8 cellular contexts compared by ENCODE assay signal in genomic region chr7:116862234-116863167, GRCh38. TPM values are rescaled to one million over a fixed set of nuclear protein-coding genes. Genes with fewer than 3 reads are reported as not detected.
A peak's percentile ranks its signal among the peaks of the same experiment; 100 is the strongest.
DNase-seq lines count a peak whose midpoint lies in the region; ATAC-seq and TF ChIP-seq lines count a peak whose summit lies in the region.

Gene CAPZA2, plus strand, starts transcription at chr7:116862587. Its CDS starts 25 bp downstream, at chr7:116862612.

- POLR2A ChIA-PET in Panc1 (lab: Charles Lee) = no interaction called here

- no TSS peak for BruUV-seq in Panc1 (replicated peaks; lab: Mats Ljungman, UMichigan)

- H3K4me2 ChIP-seq in DOHH2 (ENCODE audit: low read length) = peak within 1 kb of the TSS; percentile 89
- peak within 1 kb of the TSS; percentile 72 for H3K4me2 ChIP-seq in KMS-11

- H3K27ac ChIP-seq in DOHH2 (ENCODE audit: low read depth, low read length) (peak within 1 kb of the TSS; percentile 59), KMS-11 (peak within 1 kb of the TSS; percentile 73), Panc1 (ENCODE audit: low read length) (peak within 1 kb of the TSS; percentile 92), esophagus (ENCODE audit: low read depth in 2 of 2, low read length in 1 of 2) (peak within 1 kb of the TSS; percentile 96 to 99), muscle layer of duodenum (ENCODE audit: low read length) (peak within 1 kb of the TSS; percentile 90)

- H3K27me3 ChIP-seq in DOHH2 (ENCODE audit: control insufficient read depth, low read length) (peaks cover 5% of the 10 kb centered on the region; the same call in 1 of the 2 replicates), KMS-11 (ENCODE audit: insufficient read depth, low read depth) (no peaks in the 10 kb centered on the region), Panc1 (ENCODE audit: control insufficient read depth, insufficient read depth, low read length) (no peaks in the 10 kb centered on the region), esophagus (ENCODE audit: control insufficient read depth in 1 of 2, insufficient read depth in 2 of 2, low read length in 2 of 2) (no peaks in the 10 kb centered on the region), muscle layer of duodenum (ENCODE audit: low read depth, low read length) (no peaks in the 10 kb centered on the region)

- H3F3A ChIP-seq in DOHH2 (ENCODE audit: control insufficient read depth, insufficient read depth) = no peaks in the 10 kb centered on the region

- peaks cover 6% of the 10 kb centered on the region for H3K27me3 Mint-ChIP-seq in activated T-cell treated with anti-CD3 and anti-CD28 coated beads, Interleukin-2, amount 50 U/mL, for 4 hours (ENCODE audit: low read depth)

- no peaks in the 10 kb centered on the region for H3K9me2 ChIP-seq in DOHH2 (replicated peaks; ENCODE audit: control insufficient read depth, low read length)

- H4K20me1 ChIP-seq in DOHH2 (ENCODE audit: control insufficient read depth, insufficient read depth, low read depth, low read length) (peaks cover 17% of the 10 kb centered on the region), KMS-11 (ENCODE audit: insufficient read depth) (peaks cover 21% of the 10 kb centered on the region)

- H3K9ac ChIP-seq in KMS-11 = peak within 1 kb of the TSS; percentile 82

- peaks cover 51% of the 10 kb centered on the region for H3K79me2 ChIP-seq in DOHH2 (ENCODE audit: control insufficient read depth, low read length)
- H3K79me2 ChIP-seq in KMS-11 (ENCODE audit: insufficient read depth, low read depth) = peaks cover 48% of the 10 kb centered on the region

- DNase-seq in Panc1 (ENCODE audit: low read depth, low spot score) = peak; percentile 43
- peak; percentile 94 for DNase-seq in activated T-cell treated with anti-CD3 and anti-CD28 coated beads, Interleukin-2, amount 50 U/mL, for 4 hours
- DNase-seq in stimulated activated CD8-positive, alpha-beta memory T cell treated with anti-CD3 and anti-CD28 coated beads, Interleukin-7, amount 100 ng/mL, for 24 hours (ENCODE audit: low read depth) = peak; percentile 83

- in situ Hi-C loops in Panc1 (cut with HindIII; ENCODE audit: low pct_unique_long_range_greater_than_20kb, low sequenced_read_pairs) = no loop called here

- CTCF ChIA-PET in Panc1 (lab: Charles Lee) = interaction anchor here (0.6 kb wide), 1 partner anchor 652 kb away, joined by 3 read pairs; the partner anchor contains the start of gene TES

- H3K4me1 Mint-ChIP-seq in activated T-cell treated with anti-CD3 and anti-CD28 coated beads, Interleukin-2, amount 50 U/mL, for 4 hours (ENCODE audit: low read depth) = peaks cover 45% of the 10 kb centered on the region

- H3K4me1 ChIP-seq in DOHH2 (ENCODE audit: control insufficient read depth, low read length) (peaks cover 27% of the 10 kb centered on the region), KMS-11 (ENCODE audit: low read depth, poor library complexity, severe bottlenecking) (peaks cover 29% of the 10 kb centered on the region), Panc1 (ENCODE audit: control insufficient read depth, insufficient read depth, low read length) (0 out of 2 replicates have a peak, but pooled peaks cover 4% of the 10 kb centered on the region), esophagus (ENCODE audit: control insufficient read depth in 2 of 2, insufficient read depth in 2 of 2, low read length in 1 of 2) (no peaks in the 10 kb centered on the region), muscle layer of duodenum (ENCODE audit: control insufficient read depth in 1 of 2, insufficient read depth in 2 of 2, low read length in 2 of 2) (peaks cover 0 to 12% of the 10 kb centered on the region in 2 donors)

- 1% methylated on average over 73 to 98 of the region's 98 CpGs for whole genome bisulfite sequencing in esophagus, 2 donors

- intact Hi-C loops in Panc1 (cut with micrococcal nuclease; ENCODE audit: unreplicated experiment) = no loop called here

- ATAC-seq in GM21786 (IDR thresholded peaks at IDR 0.05; ENCODE audit: unreplicated experiment) = peak; percentile 87
- peak; percentile 96 for ATAC-seq in Panc1
- peak; percentile 93 to 94 for ATAC-seq in activated T-cell treated with anti-CD3 and anti-CD28 coated beads, Interleukin-2, amount 50 U/mL, for 4 hours

- H3K4me3 ChIP-seq in DOHH2 (ENCODE audit: low read length) = peak within 1 kb of the TSS; percentile 91
- H3K4me3 ChIP-seq in KMS-11 (IDR thresholded peaks at IDR 0.05; ENCODE audit: insufficient read depth, low read depth, low read length) = no peak within 1 kb of the TSS
- peak within 1 kb of the TSS; percentile 92 to 97 for H3K4me3 ChIP-seq in Panc1 (ENCODE audit: low read depth in 2 of 2, low read length in 2 of 2)
- H3K4me3 ChIP-seq in esophagus (ENCODE audit: low read depth in 1 of 2, low read length in 2 of 2) = peak within 1 kb of the TSS; percentile 88 to 99
- H3K4me3 ChIP-seq in muscle layer of duodenum (ENCODE audit: low read depth in 1 of 2, low read length in 2 of 2) = peak within 1 kb of the TSS; percentile 83 to 93

- H3K4me3 Mint-ChIP-seq in activated T-cell treated with anti-CD3 and anti-CD28 coated beads, Interleukin-2, amount 50 U/mL, for 4 hours = peak within 1 kb of the TSS; percentile 98

- peak within 1 kb of the TSS; percentile 85 for H2AFZ ChIP-seq in KMS-11 (ENCODE audit: low read depth)

- peaks cover 2% of the 10 kb centered on the region for H3K36me3 Mint-ChIP-seq in activated T-cell treated with anti-CD3 and anti-CD28 coated beads, Interleukin-2, amount 50 U/mL, for 4 hours (ENCODE audit: insufficient read depth)

- TF ChIP-seq CTCF in DOHH2 (IDR thresholded peaks at IDR 0.05; ENCODE audit: low read depth, low read length, poor library complexity, severe bottlenecking) (no peak), KMS-11 (conservative IDR thresholded peaks at IDR 0.05; ENCODE audit: low read depth, low read length) (no peak), Panc1 (IDR thresholded peaks at IDR 0.05) (no peak; the same call in 1 of the 2 replicates)

- H3K36me3 ChIP-seq in DOHH2 (ENCODE audit: control insufficient read depth, low read length) (peaks cover 10% of the 10 kb centered on the region; the same call in 1 of the 2 replicates), KMS-11 (ENCODE audit: insufficient read depth) (no peaks in the 10 kb centered on the region), Panc1 (ENCODE audit: control insufficient read depth, insufficient read depth, low read length) (peaks cover 4% of the 10 kb centered on the region; the same call in 1 of the 2 replicates), esophagus (ENCODE audit: control insufficient read depth in 2 of 2, insufficient read depth in 2 of 2, low read length in 1 of 2) (no peaks in the 10 kb centered on the region), muscle layer of duodenum (ENCODE audit: control insufficient read depth in 1 of 2, insufficient read depth in 2 of 2, low read length in 2 of 2) (no peaks in the 10 kb centered on the region)

- H3K9me3 ChIP-seq in DOHH2 (ENCODE audit: control insufficient read depth, insufficient read depth, low read length) (no peaks in the 10 kb centered on the region), Panc1 (ENCODE audit: control insufficient read depth, insufficient read depth, low read depth, low read length) (no peaks in the 10 kb centered on the region), esophagus (ENCODE audit: control insufficient read depth in 2 of 2, insufficient read depth in 1 of 2, low read depth in 1 of 2, low read length in 1 of 2) (no peaks in the 10 kb centered on the region), muscle layer of duodenum (ENCODE audit: control insufficient read depth in 1 of 2, low read length in 2 of 2) (no peaks in the 10 kb centered on the region)

- no peaks in the 10 kb centered on the region for H3K9me3 Mint-ChIP-seq in activated T-cell treated with anti-CD3 and anti-CD28 coated beads, Interleukin-2, amount 50 U/mL, for 4 hours

RNA-seq across cellular contexts. Expression of gene CAPZA2, which starts in this region (rescaled TPM):
- 195 TPM for total RNA-seq in Panc1 (2021; ENCODE audit: unreplicated experiment)
- polyA plus RNA-seq in Panc1 (2012; ENCODE audit: insufficient read length) = 77.8 TPM
- total RNA-seq in activated T-cell treated with anti-CD3 and anti-CD28 coated beads, Interleukin-2, amount 50 U/mL, for 4 hours = 100 to 1,000 TPM; 172 to 178 (median 175) TPM
- polyA plus RNA-seq in esophagus = 10 to 100 TPM; 13.6 to 44.9 TPM

Comparison
In these comparisons a context has a peak if more than half of its experiments do, and no peak if none do; other contexts are left out.
1. DNase-seq: peak in every context shown above with its lines; median percentile 94 in activated T-cell treated with anti-CD3 and anti-CD28 coated beads, Interleukin-2, amount 50 U/mL, for 4 hours; 83 in stimulated activated CD8-positive, alpha-beta memory T cell treated with anti-CD3 and anti-CD28 coated beads, Interleukin-7, amount 100 ng/mL, for 24 hours; 43 in Panc1.